ENCODE assay signal across 8 cellular contexts in the genomic region with DNA sequence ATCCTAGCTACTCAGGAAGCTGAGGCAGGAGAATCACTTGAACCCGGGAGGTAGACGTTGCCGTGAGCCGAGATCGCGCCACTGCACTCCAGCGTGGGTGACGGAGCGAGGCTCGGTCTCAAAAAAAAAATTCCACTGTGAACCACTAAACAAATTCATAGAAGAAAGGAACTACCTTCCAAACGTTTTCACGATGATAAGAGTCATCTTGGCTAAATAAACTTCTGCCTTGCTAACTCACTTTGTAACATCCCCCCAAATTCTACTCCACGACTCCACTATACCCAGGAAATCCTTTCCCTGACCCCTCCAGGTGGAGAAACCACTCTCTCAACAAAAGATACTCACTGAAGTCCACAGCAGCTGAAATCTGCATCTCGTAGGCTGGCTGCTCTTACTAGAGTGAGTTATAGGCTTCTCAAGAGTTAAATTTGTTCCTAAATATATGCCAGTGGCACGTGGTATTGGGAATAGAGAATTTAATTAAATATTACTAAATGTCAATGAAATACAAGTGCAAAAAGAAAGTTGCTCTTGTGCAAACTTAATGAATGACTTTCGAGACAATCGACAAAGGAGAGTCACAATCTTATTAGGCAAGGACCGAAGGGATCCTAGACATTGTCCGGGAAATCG. TPM values are rescaled to one million over a fixed set of nuclear protein-coding genes. Genes with fewer than 3 reads are reported as not detected.
DNase-seq lines count a peak whose midpoint lies in the region; ATAC-seq and TF ChIP-seq lines count a peak whose summit lies in the region.

No MANE protein-coding gene starts in this region.

- H3K27ac ChIP-seq in right atrium auricular region (peak overlapping the region; percentile 99), angular gyrus (ENCODE audit: low read depth, low read length) (peak overlapping the region; percentile 66), lung (ENCODE audit: low read depth in 1 of 2, low read length in 1 of 2) (peak overlapping the region; percentile 64 to 72), aorta (ENCODE audit: low read depth in 1 of 2, low read length in 2 of 2) (no peak overlapping the region)

- 6 to 19% methylated on average over 20 of the region's 20 CpGs for WGBS in lung, 2 donors
- 36 to 37% methylated on average over 20 of the region's 20 CpGs for WGBS in aorta, 2 donors

- TF ChIP-seq CTCF in right atrium auricular region (IDR thresholded peaks at IDR 0.05) (no peak), lung (IDR thresholded peaks at IDR 0.05; ENCODE audit: control extremely low read depth, extremely low read depth) (no peak)

- H3K9me3 ChIP-seq in right atrium auricular region (no peaks in the 10 kb centered on the region), lung (ENCODE audit: control insufficient read depth in 2 of 2, insufficient read depth in 1 of 2, low read length in 1 of 2) (no peaks in the 10 kb centered on the region), aorta (ENCODE audit: control insufficient read depth, low read length) (no peaks in the 10 kb centered on the region)

- H3K4me1 ChIP-seq in right atrium auricular region (peaks cover 0 to 33% of the 10 kb centered on the region in 2 donors), lung (ENCODE audit: control insufficient read depth in 2 of 2, insufficient read depth in 2 of 2, low read length in 2 of 2) (peaks cover 5 to 12% of the 10 kb centered on the region in 2 donors), aorta (ENCODE audit: control insufficient read depth in 1 of 2, insufficient read depth in 2 of 2, low read length in 2 of 2) (peaks cover 0 to 1% of the 10 kb centered on the region in 2 donors)

- no peak for DNase-seq in right atrium auricular region (ENCODE audit: low spot score)
- no peak for DNase-seq in cardiac septum (ENCODE audit: low spot score)
- no peak for DNase-seq in lung (ENCODE audit: low spot score)
- DNase-seq in aorta, result peak in 1 of 2 donors; percentile 17
- DNase-seq in NCI-H187 (lab: John Stamatoyannopoulos, UW), result no peak
- no peak for DNase-seq in NCI-H146 treated with DMSO at 0.1 percent for 48 hours (lab: John Stamatoyannopoulos, UW; ENCODE audit: unreplicated experiment)

- H3K36me3 ChIP-seq in right atrium auricular region, result no peaks in the 10 kb centered on the region
- no peaks in the 10 kb centered on the region for H3K36me3 ChIP-seq in lung (ENCODE audit: control insufficient read depth in 2 of 2, insufficient read depth in 2 of 2, low read length in 2 of 2)
- no peaks in the 10 kb centered on the region for H3K36me3 ChIP-seq in aorta (ENCODE audit: control insufficient read depth in 1 of 2, insufficient read depth in 2 of 2, low read length in 1 of 2)

- intact Hi-C loops in cardiac septum (cut with DNase I), result no loop called here
- intact Hi-C loops in aorta (cut with DNase I), result no loop called here

- ATAC-seq in lung (ENCODE audit: insufficient read depth, low FRiP score), result no peak
- ATAC-seq in aorta (ENCODE audit: low FRiP score), result no peak
- no peak for ATAC-seq in GM19351 (IDR thresholded peaks at IDR 0.05; ENCODE audit: unreplicated experiment)

- H3K4me3 ChIP-seq in right atrium auricular region (peak overlapping the region; percentile 82 to 100), lung (no peak overlapping the region), aorta (ENCODE audit: low read length in 2 of 2) (peak overlapping the region; percentile 73 to 76)

- H3K27me3 ChIP-seq in right atrium auricular region (no peaks in the 10 kb centered on the region), lung (ENCODE audit: control insufficient read depth, insufficient read depth) (no peaks in the 10 kb centered on the region), aorta (ENCODE audit: control insufficient read depth in 1 of 2, insufficient read depth in 2 of 2, low read length in 1 of 2) (no peaks in the 10 kb centered on the region)

RNA-seq across cellular contexts. Expression of a gene that starts 1.6 kb away (rescaled TPM):
- total RNA-seq in right atrium auricular region, result 100 to 1,000 TPM in 1 of 2 donors, 10 to 100 TPM in 1; 74.3 to 107 TPM
- 134 TPM for total RNA-seq in cardiac septum
- total RNA-seq in lung, result 100 to 1,000 TPM; 224 to 353 TPM
- 10 to 100 TPM; 27.7 to 53.3 TPM for polyA plus RNA-seq in lung
- 100 to 1,000 TPM; 132 to 198 TPM for total RNA-seq in aorta
- polyA plus RNA-seq in aorta, result 10 to 100 TPM; 22.7 to 46.3 TPM

Comparison
In these comparisons a context has a peak if more than half of its experiments do, and no peak if none do; other contexts are left out.
1. H3K27ac ChIP-seq: peak in right atrium auricular region (2 of 2), angular gyrus (single experiment) and lung (2 of 2); none in aorta (0 of 2).